Comparison of ENCODE assay signal across 2 cellular contexts in genomic region chr1:17566892-17567291, GRCh38.
TF ChIP-seq lines count a peak whose summit lies in the region.

No MANE protein-coding gene starts in this region.

TF ChIP-seq in liver, 16 proteins besides CTCF, POLR2A, EP300 and RAD21:
- no peak for TF ChIP-seq EGR1 (IDR thresholded peaks at IDR 0.05; ENCODE audit: low read depth in 2 of 2)
- no peak for TF ChIP-seq NR2F2 (IDR thresholded peaks at IDR 0.05)
- TF ChIP-seq MAX (IDR thresholded peaks at IDR 0.05): peak; percentile 52
- TF ChIP-seq SP1 (IDR thresholded peaks at IDR 0.05): peak; percentile 29
- TF ChIP-seq RXRA (IDR thresholded peaks at IDR 0.05): peak; percentile 51 to 82
- no peak for TF ChIP-seq REST (IDR thresholded peaks at IDR 0.05)
- peak; percentile 31 to 64 for TF ChIP-seq HNF4A (conservative IDR thresholded peaks at IDR 0.05)

TF ChIP-seq in HepG2, 621 proteins besides CTCF, POLR2A, EP300 and RAD21:
- TF ChIP-seq ZNF780A (CRISPR knock-in tag; IDR thresholded peaks at IDR 0.05) (no peak), ZBTB39 (CRISPR knock-in tag; IDR thresholded peaks at IDR 0.05) (no peak), SAP130 (CRISPR knock-in tag; IDR thresholded peaks at IDR 0.05; ENCODE audit: low read depth) (no peak), ZBTB3 (CRISPR knock-in tag; IDR thresholded peaks at IDR 0.05; ENCODE audit: borderline replicate concordance, low read depth) (no peak), CCDC6 (CRISPR knock-in tag; IDR thresholded peaks at IDR 0.05) (no peak), FOXK2 (IDR thresholded peaks at IDR 0.05) (no peak), GTF2F1 (IDR thresholded peaks at IDR 0.05; ENCODE audit: low read length) (no peak), ZKSCAN8 (CRISPR knock-in tag; IDR thresholded peaks at IDR 0.05; ENCODE audit: borderline replicate concordance) (no peak), FUBP1 (CRISPR knock-in tag; IDR thresholded peaks at IDR 0.05; ENCODE audit: borderline replicate concordance) (no peak)
